Comparison of ENCODE assay signal across 8 cellular contexts in genomic region chr4:155758500-155759371, GRCh38. TPM values are rescaled to one million over a fixed set of nuclear protein-coding genes. Genes with fewer than 3 reads are reported as not detected.
DNase-seq lines count a peak whose midpoint lies in the region; ATAC-seq and TF ChIP-seq lines count a peak whose summit lies in the region.

Gene GUCY1B1 (plus strand): TSS chr4:155759021. CDS start chr4:155759141, 120 bp downstream.

- DNase-seq in AG04450 (ENCODE audit: low read depth, low spot score) (peak; percentile 86), Panc1 (ENCODE audit: low read depth, low spot score) (no peak), fibroblast of the aortic adventitia (ENCODE audit: low read depth) (peak; percentile 87)
- DNase-seq in activated effector memory CD4-positive, alpha-beta T cell treated with anti-CD3 and anti-CD28 coated beads, Interleukin-2, amount 50 U/mL, for 16 hours, result peak; percentile 82
- peak; percentile 17 to 78 (median 47) for DNase-seq in naive thymus-derived CD8-positive, alpha-beta T cell
- peak; percentile 26 to 63 (median 47) for DNase-seq in stimulated activated naive CD4-positive, alpha-beta T cell (lab: John Stamatoyannopoulos, UW)

- in situ Hi-C loops in Panc1 (cut with HindIII; ENCODE audit: low pct_unique_long_range_greater_than_20kb, low sequenced_read_pairs), result no loop called here

- TF ChIP-seq CTCF in AG04450 (IDR thresholded peaks at IDR 0.05; ENCODE audit: low read depth, low read length) (peak; percentile 59), Panc1 (IDR thresholded peaks at IDR 0.05) (peak; percentile 30), fibroblast of the aortic adventitia (IDR thresholded peaks at IDR 0.05; ENCODE audit: insufficient read depth, low read length) (peak; percentile 48)

- H3K4me3 ChIP-seq in AG04450 (ENCODE audit: low read depth, low read length) (peak within 1 kb of the TSS; percentile 74), Panc1 (ENCODE audit: low read depth in 2 of 2, low read length in 2 of 2) (peak within 1 kb of the TSS; percentile 43 to 55), fibroblast of the aortic adventitia (ENCODE audit: low read depth, low read length) (peak within 1 kb of the TSS; percentile 65)

- no peaks in the 10 kb centered on the region for H3K4me1 ChIP-seq in Panc1 (ENCODE audit: control insufficient read depth, insufficient read depth, low read length)

- no TSS peak for BruUV-seq in Panc1 (replicated peaks; lab: Mats Ljungman, UMichigan)

- H3K27me3 ChIP-seq in AG04450 (ENCODE audit: control insufficient read depth, insufficient read depth, low read length) (no peaks in the 10 kb centered on the region), Panc1 (ENCODE audit: control insufficient read depth, insufficient read depth, low read length) (no peaks in the 10 kb centered on the region)

- H3K27ac ChIP-seq in AG04450 (ENCODE audit: low read depth, low read length) (no peak within 1 kb of the TSS), Panc1 (ENCODE audit: low read length) (no peak within 1 kb of the TSS)

- H3K27me3 Mint-ChIP-seq in naive thymus-derived CD8-positive, alpha-beta T cell, result peaks cover 16 to 52% (median 31%) of the 10 kb centered on the region in 5 donors

- no peaks in the 10 kb centered on the region for H3K36me3 Mint-ChIP-seq in naive thymus-derived CD8-positive, alpha-beta T cell

- H3K9me3 ChIP-seq in AG04450 (ENCODE audit: control insufficient read depth, insufficient read depth, low read length), result no peaks in the 10 kb centered on the region
- H3K9me3 ChIP-seq in Panc1 (ENCODE audit: control insufficient read depth, insufficient read depth, low read depth, low read length), result no peaks in the 10 kb centered on the region

- CTCF ChIA-PET in AG04450 (lab: Charles Lee), result interaction anchor here (0.6 to 1.7 kb wide), 9 partner anchors 10 to 1296 kb away, joined by 3 to 9 read pairs (median 3); no protein-coding TSS in a partner anchor
- CTCF ChIA-PET in Panc1 (lab: Charles Lee), result interaction anchor here (0.6 kb wide), 1 partner anchor 271 kb away, joined by 5 read pairs; no protein-coding TSS in a partner anchor

- peaks cover 0 to 4% (median 0%) of the 10 kb centered on the region in 9 donors for H3K9me3 Mint-ChIP-seq in naive thymus-derived CD8-positive, alpha-beta T cell

- peaks cover 0 to 10% (median 9%) of the 10 kb centered on the region in 4 donors for H3K4me1 Mint-ChIP-seq in naive thymus-derived CD8-positive, alpha-beta T cell

- peak within 1 kb of the TSS; percentile 44 to 84 (median 68) for H3K4me3 Mint-ChIP-seq in naive thymus-derived CD8-positive, alpha-beta T cell

- H3K36me3 ChIP-seq in Panc1 (ENCODE audit: control insufficient read depth, insufficient read depth, low read length), result no peaks in the 10 kb centered on the region

- POLR2A ChIA-PET in AG04450 (lab: Yijun Ruan, JAX) (interaction anchor here (1.1 kb wide), 1 partner anchor 22 kb away, joined by 3 read pairs; no protein-coding TSS in a partner anchor), Panc1 (lab: Charles Lee) (no interaction called here)
- POLR2A ChIA-PET in naive thymus-derived CD8-positive, alpha-beta T cell (lab: Charles Lee), result no interaction called here

- ATAC-seq in GM18868 (IDR thresholded peaks at IDR 0.05; ENCODE audit: unreplicated experiment) (peak; percentile 93), HG03097 (IDR thresholded peaks at IDR 0.05; ENCODE audit: low FRiP score, unreplicated experiment) (peak; percentile 98), Panc1 (peak; percentile 98)
- peak; percentile 91 to 93 for ATAC-seq in naive thymus-derived CD8-positive, alpha-beta T cell

- intact Hi-C loops in Panc1 (cut with micrococcal nuclease; ENCODE audit: unreplicated experiment), result no loop called here

- no peak within 1 kb of the TSS for H3K27ac Mint-ChIP-seq in naive thymus-derived CD8-positive, alpha-beta T cell

RNA-seq across cellular contexts. Expression of gene GUCY1B1, which starts in this region (rescaled TPM):
- polyA plus RNA-seq in AG04450 (2011; rRNA removed), result 18.7 and 25.0 TPM in 2 replicates
- polyA minus RNA-seq in AG04450 (2011; rRNA and poly(A)+ RNA removed), result 14.4 and 18.6 TPM in 2 replicates
- 0.36 TPM for total RNA-seq in Panc1 (2021; ENCODE audit: unreplicated experiment)
- 0.17 TPM for polyA plus RNA-seq in Panc1 (2012; ENCODE audit: insufficient read length)
- total RNA-seq in fibroblast of the aortic adventitia (ENCODE audit: low replicate concordance), result 2.0 and 7.0 TPM in 2 replicates
- total RNA-seq in naive thymus-derived CD8-positive, alpha-beta T cell, result not detected
- not detected for polyA plus RNA-seq in naive thymus-derived CD8-positive, alpha-beta T cell

Comparison
In these comparisons a context has a peak if more than half of its experiments do, and no peak if none do; other contexts are left out.
1. RNA of gene GUCY1B1 (polyA plus RNA-seq): 18.7 to 25.0 TPM in AG04450; not detected in naive thymus-derived CD8-positive, alpha-beta T cell; every median in the first group is over 10 times any median in the second.
2. Peak in ATAC-seq and H3K4me3 ChIP-seq in Panc1; RNA of the gene not detected or under 1 TPM.
3. Peak in DNase-seq and ATAC-seq in naive thymus-derived CD8-positive, alpha-beta T cell; RNA of the gene not detected or under 1 TPM.
4. Peak in every context shown above with its lines, with median percentiles within 50 percentile points of each other: H3K4me3 ChIP-seq, CTCF ChIP-seq and ATAC-seq.